ENCODE assay signal across 9 cellular contexts in genomic region chr19:11446652-11447301, GRCh38. TPM values are rescaled to one million over a fixed set of nuclear protein-coding genes. Genes with fewer than 3 reads are reported as not detected.
DNase-seq lines count a peak whose midpoint lies in the region; ATAC-seq, FAIRE-seq and TF ChIP-seq lines count a peak whose summit lies in the region.
"Had no signal": no experiment of that assay in that cellular context is flagged by ENCODE, and none has a peak within 500 bp of the region (broad histone marks: within the 10 kb centered on the region; RNA-seq: fewer than 3 reads in every experiment).

No MANE protein-coding gene starts in this region.

- H3K27me3 Mint-ChIP-seq in astrocyte (ENCODE audit: low read depth, unreplicated experiment) = no peaks in the 10 kb centered on the region

- H3K4me1 ChIP-seq in astrocyte (ENCODE audit: insufficient read depth, low read length) = no peaks in the 10 kb centered on the region
- H3K4me1 ChIP-seq in smooth muscle cell (ENCODE audit: low read depth) = peaks cover 7% of the 10 kb centered on the region

- no peak overlapping the region for H3K4me3 Mint-ChIP-seq in astrocyte (ENCODE audit: unreplicated experiment)

- H3K4me2 ChIP-seq in astrocyte (ENCODE audit: low read length) (no peak overlapping the region), smooth muscle cell (no peak overlapping the region)

- TF ChIP-seq CTCF in RWPE1 (conservative IDR thresholded peaks at IDR 0.05; ENCODE audit: low read depth) (peak; percentile 62), astrocyte (IDR thresholded peaks at IDR 0.05; ENCODE audit: insufficient read depth, low read depth, low read length) (peak; percentile 35), smooth muscle cell (IDR thresholded peaks at IDR 0.05; ENCODE audit: borderline replicate concordance, insufficient read depth, poor library complexity, severe bottlenecking) (peak; percentile 75)

- no peak overlapping the region for H3K27ac Mint-ChIP-seq in astrocyte (ENCODE audit: unreplicated experiment)

- peaks cover 2% of the 10 kb centered on the region for H3K36me3 Mint-ChIP-seq in astrocyte (ENCODE audit: low read depth, unreplicated experiment)

- H4K20me1 ChIP-seq in astrocyte (ENCODE audit: insufficient read depth, low read length) = peaks cover 22% of the 10 kb centered on the region
- no peaks in the 10 kb centered on the region for H4K20me1 ChIP-seq in smooth muscle cell (ENCODE audit: low read depth)

- H3K9ac ChIP-seq in astrocyte (ENCODE audit: low read length) (no peak overlapping the region), smooth muscle cell (ENCODE audit: low read depth) (no peak overlapping the region)

- H3K27ac ChIP-seq in RWPE1 (peak overlapping the region; percentile 95), astrocyte (ENCODE audit: low read depth, low read length) (no peak overlapping the region), smooth muscle cell (ENCODE audit: low read depth) (no peak overlapping the region)

- 86% methylated on average over 19 of the region's 23 CpGs for WGBS in smooth muscle cell (ENCODE audit: low lambda C conversion rate)

- H3K4me3 ChIP-seq in astrocyte (ENCODE audit: insufficient read depth, low read depth, low read length) (no peak overlapping the region), smooth muscle cell (no peak overlapping the region)

- H2AFZ ChIP-seq in astrocyte (ENCODE audit: low read depth, low read length) (no peak overlapping the region), smooth muscle cell (ENCODE audit: low read depth) (no peak overlapping the region)

- FAIRE-seq in astrocyte (lab: Jason Lieb, UNC) = no peak
- FAIRE-seq: G401.6 had no signal

- no peaks in the 10 kb centered on the region for H3F3A ChIP-seq in smooth muscle cell (ENCODE audit: low read depth)

- H3K4me1 Mint-ChIP-seq in astrocyte (ENCODE audit: low read depth, unreplicated experiment) = no peaks in the 10 kb centered on the region

- POLR2A ChIA-PET in RWPE1 (lab: Yijun Ruan, JAX; ENCODE audit: low non-redundant PET) = no interaction called here

- H3K27me3 ChIP-seq in astrocyte (ENCODE audit: insufficient read depth, low read length) (no peaks in the 10 kb centered on the region), smooth muscle cell (ENCODE audit: low read depth) (no peaks in the 10 kb centered on the region)

- H3K9me3 ChIP-seq in astrocyte (ENCODE audit: insufficient read depth, low read depth, low read length) (no peaks in the 10 kb centered on the region), smooth muscle cell (replicated peaks; ENCODE audit: low read depth) (no peaks in the 10 kb centered on the region)

- CTCF ChIA-PET in RWPE1 (lab: Yijun Ruan, JAX) = interaction anchor here (1.0 kb wide), 1 partner anchor 66 kb away, joined by 4 read pairs; no protein-coding TSS in a partner anchor

- DNase-seq in NCI-H2196 (lab: John Stamatoyannopoulos, UW; ENCODE audit: unreplicated experiment) = peak; percentile 58
- DNase-seq in NCI-H2196 treated with DMSO at 0.1 percent for 48 hours (lab: John Stamatoyannopoulos, UW; ENCODE audit: unreplicated experiment) = no peak
- no peak for DNase-seq in RWPE1 (ENCODE audit: low spot score)
- DNase-seq in astrocyte (ENCODE audit: low read depth) = no peak
- peak; percentile 44 to 89 for DNase-seq in hippocampal formation (lab: John Stamatoyannopoulos, UW)
- DNase-seq in smooth muscle cell (lab: John Stamatoyannopoulos, UW; ENCODE audit: unreplicated experiment) = peak; percentile 3

- H3K79me2 ChIP-seq in astrocyte (ENCODE audit: insufficient read depth, low read length) (no peaks in the 10 kb centered on the region), smooth muscle cell (ENCODE audit: low read depth) (no peaks in the 10 kb centered on the region)

- ATAC-seq in HG03378 (IDR thresholded peaks at IDR 0.05; ENCODE audit: unreplicated experiment) = no peak
- no peak for ATAC-seq in HG02763 (IDR thresholded peaks at IDR 0.05; ENCODE audit: unreplicated experiment)

- peaks cover 4% of the 10 kb centered on the region for H3K36me3 ChIP-seq in astrocyte (ENCODE audit: insufficient read depth, low read length)
- H3K36me3 ChIP-seq in smooth muscle cell (ENCODE audit: low read depth) = no peaks in the 10 kb centered on the region

- H3K9me3 Mint-ChIP-seq in astrocyte (ENCODE audit: unreplicated experiment) = peaks cover 1% of the 10 kb centered on the region

RNA-seq across cellular contexts. Expression of gene PRKCSH, which starts 11.3 kb away (rescaled TPM):
- total RNA-seq in astrocyte (405 and 431 TPM in 2 replicates), smooth muscle cell (25.9 and 47.4 TPM in 2 replicates)
- polyA plus RNA-seq in smooth muscle cell = 165 and 169 TPM in 2 replicates

RNA-seq across cellular contexts. Expression of gene ODAD3, which starts 11.9 kb away (rescaled TPM):
- 0.62 and 0.66 TPM in 2 replicates for total RNA-seq in astrocyte
- 1.0 TPM in 1 of 2 replicates, not detected in the other for total RNA-seq in smooth muscle cell
- polyA plus RNA-seq in smooth muscle cell = 3.8 and 5.1 TPM in 2 replicates

RNA-seq across cellular contexts. Expression of gene RGL3, which starts 27.7 kb away (rescaled TPM):
- total RNA-seq in astrocyte (1.3 and 3.6 TPM in 2 replicates), smooth muscle cell (5.5 and 9.6 TPM in 2 replicates)
- 6.6 and 39.0 TPM in 2 replicates for polyA plus RNA-seq in smooth muscle cell

RNA-seq across cellular contexts. Expression of gene ELAVL3, which starts 34.1 kb away (rescaled TPM):
- total RNA-seq in astrocyte = not detected in 2 replicates
- total RNA-seq in smooth muscle cell = not detected in 2 replicates
- polyA plus RNA-seq in smooth muscle cell = not detected in 2 replicates

RNA-seq across cellular contexts. Expression of gene ZNF653, which starts 58.9 kb away (rescaled TPM):
- 5.5 and 7.6 TPM in 2 replicates for total RNA-seq in astrocyte
- 2.2 and 2.9 TPM in 2 replicates for total RNA-seq in smooth muscle cell
- 5.5 and 10.8 TPM in 2 replicates for polyA plus RNA-seq in smooth muscle cell

Comparison
In these comparisons a context has a peak if more than half of its experiments do, and no peak if none do; other contexts are left out.
1. DNase-seq: peak in NCI-H2196 (single experiment), hippocampal formation (2 of 2) and smooth muscle cell (single experiment); none in NCI-H2196 treated with DMSO at 0.1 percent for 48 hours (single experiment), RWPE1 (single experiment) and astrocyte (single experiment).
2. Peak in every context shown above with its lines, with median percentiles within 50 percentile points of each other: CTCF ChIP-seq.